Comparison of ENCODE assay signal across 13 cellular contexts in genomic region chr12:123056053-123056452, GRCh38.
DNase-seq lines count a peak whose midpoint lies in the region; ATAC-seq lines count a peak whose summit lies in the region.
"Had no signal": no experiment of that assay in that cellular context is flagged by ENCODE, and none has a peak within 500 bp of the region (broad histone marks: within the 10 kb centered on the region; RNA-seq: fewer than 3 reads in every experiment).

No MANE protein-coding gene starts in this region.

- ATAC-seq in T-helper 17 cell: no peak
- ATAC-seq in stimulated activated effector memory CD8-positive, alpha-beta T cell treated with anti-CD3 and anti-CD28 coated beads, Interleukin-12 subunit alpha, Interleukin-12 subunit beta, amount 100 ng/mL, for 72 hours: no peak
- ATAC-seq in HG02973 (IDR thresholded peaks at IDR 0.05; ENCODE audit: unreplicated experiment): no peak
- ATAC-seq in esophagus mucosa: no peak
- ATAC-seq in GM19395 (IDR thresholded peaks at IDR 0.05; ENCODE audit: unreplicated experiment): no peak

- DNase-seq in NCI-H2196 (lab: John Stamatoyannopoulos, UW; ENCODE audit: unreplicated experiment): peak; percentile 26
- no peak for DNase-seq in NCI-H2196 treated with DMSO at 0.1 percent for 48 hours (lab: John Stamatoyannopoulos, UW; ENCODE audit: unreplicated experiment)
- DNase-seq in T-helper 17 cell: no peak
- peak; percentile 43 for DNase-seq in hepatic stellate cell (ENCODE audit: low spot score)
- DNase-seq in stimulated activated effector memory CD8-positive, alpha-beta T cell treated with anti-CD3 and anti-CD28 coated beads, Interleukin-12 subunit alpha, Interleukin-12 subunit beta, amount 100 ng/mL, for 72 hours (ENCODE audit: low spot score in 2 of 2): no peak
- DNase-seq: activated CD8-positive, alpha-beta T cell treated with anti-CD3 and anti-CD28 coated beads, Interleukin-2, amount 10 ng/mL, durations not matched to agents 7 days and 5 days; activated effector memory CD4-positive, alpha-beta T cell treated with Interleukin-2 at 50 U/mL for 16 hours; KG1; NCI-H1436 treated with DMSO at 0.1 percent for 48 hours; NCI-H524 treated with DMSO at 0.1 percent for 48 hours had no signal

- H3K27me3 Mint-ChIP-seq in T-helper 17 cell: no peaks in the 10 kb centered on the region

- no peaks in the 10 kb centered on the region for H3K9me3 ChIP-seq in T-helper 17 cell (ENCODE audit: control insufficient read depth, low read length, poor library complexity, severe bottlenecking)

- no peaks in the 10 kb centered on the region for H3K36me3 Mint-ChIP-seq in T-helper 17 cell (ENCODE audit: low read depth)
- H3K36me3 Mint-ChIP-seq in stimulated activated effector memory CD8-positive, alpha-beta T cell treated with anti-CD3 and anti-CD28 coated beads, Interleukin-12 subunit alpha, Interleukin-12 subunit beta, amount 100 ng/mL, for 72 hours: no peaks in the 10 kb centered on the region

- peaks cover 8% of the 10 kb centered on the region for H3K4me1 Mint-ChIP-seq in T-helper 17 cell
- H3K4me1 Mint-ChIP-seq in stimulated activated effector memory CD8-positive, alpha-beta T cell treated with anti-CD3 and anti-CD28 coated beads, Interleukin-12 subunit alpha, Interleukin-12 subunit beta, amount 100 ng/mL, for 72 hours: peaks cover 6% of the 10 kb centered on the region

- H3K9me3 Mint-ChIP-seq in stimulated activated effector memory CD8-positive, alpha-beta T cell treated with anti-CD3 and anti-CD28 coated beads, Interleukin-12 subunit alpha, Interleukin-12 subunit beta, amount 100 ng/mL, for 72 hours: no peaks in the 10 kb centered on the region

- H3K27ac Mint-ChIP-seq in T-helper 17 cell: peak overlapping the region; percentile 14
- H3K27ac Mint-ChIP-seq in stimulated activated effector memory CD8-positive, alpha-beta T cell treated with anti-CD3 and anti-CD28 coated beads, Interleukin-12 subunit alpha, Interleukin-12 subunit beta, amount 100 ng/mL, for 72 hours: peak overlapping the region; percentile 61
- H3K27ac Mint-ChIP-seq: activated CD8-positive, alpha-beta T cell treated with anti-CD3 and anti-CD28 coated beads, Interleukin-2, amount 10 ng/mL, durations not matched to agents 7 days and 5 days had no signal

- H3K4me3 Mint-ChIP-seq in T-helper 17 cell: no peak overlapping the region
- H3K4me3 Mint-ChIP-seq in stimulated activated effector memory CD8-positive, alpha-beta T cell treated with anti-CD3 and anti-CD28 coated beads, Interleukin-12 subunit alpha, Interleukin-12 subunit beta, amount 100 ng/mL, for 72 hours: no peak overlapping the region
- H3K4me3 Mint-ChIP-seq: activated CD8-positive, alpha-beta T cell treated with anti-CD3 and anti-CD28 coated beads, Interleukin-2, amount 10 ng/mL, durations not matched to agents 7 days and 5 days had no signal

Comparison
In these comparisons a context has a peak if more than half of its experiments do, and no peak if none do; other contexts are left out.
1. DNase-seq: peak in NCI-H2196 (single experiment) and hepatic stellate cell (single experiment); none in NCI-H2196 treated with DMSO at 0.1 percent for 48 hours (single experiment), T-helper 17 cell (0 of 3) and stimulated activated effector memory CD8-positive, alpha-beta T cell treated with anti-CD3 and anti-CD28 coated beads, Interleukin-12 subunit alpha, Interleukin-12 subunit beta, amount 100 ng/mL, for 72 hours (0 of 2).